8 cellular contexts compared by ENCODE assay signal in the genomic region with DNA sequence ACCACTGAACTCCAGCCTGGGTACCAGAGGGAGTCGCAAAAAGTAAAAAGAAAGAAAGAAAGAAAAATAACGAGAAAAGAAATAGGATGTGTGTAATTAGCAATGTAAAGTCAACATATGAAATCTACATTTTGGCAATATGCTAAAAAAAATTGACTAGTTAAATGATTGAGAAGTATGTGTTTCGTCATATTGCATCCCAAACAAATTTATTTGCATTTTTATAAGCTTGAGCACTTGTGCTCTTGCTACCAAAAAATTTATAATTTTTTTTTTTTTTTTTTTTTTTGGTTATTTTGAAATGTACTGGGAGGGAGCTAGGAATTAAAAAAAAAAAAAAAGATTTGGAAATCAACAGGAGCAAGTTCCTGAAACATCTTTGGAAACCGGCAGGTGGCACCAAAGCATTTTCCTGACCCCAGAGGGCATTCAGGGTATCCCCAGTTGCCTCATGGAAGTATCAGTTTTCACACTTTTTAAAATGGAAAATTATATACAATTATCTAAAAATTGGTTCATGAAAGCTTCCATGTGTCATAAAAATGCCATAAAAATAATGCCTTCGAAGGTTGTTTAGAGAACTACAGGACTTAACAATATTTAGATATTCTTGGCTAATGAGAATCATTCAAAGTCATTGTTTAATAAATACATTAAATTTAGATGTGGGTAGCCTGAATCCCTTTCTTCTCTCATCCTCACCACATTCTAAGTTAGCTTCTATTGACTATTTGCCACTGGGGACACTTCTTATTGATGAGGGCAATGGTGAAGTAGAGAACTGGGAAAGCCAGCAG. TPM values are rescaled to one million over a fixed set of nuclear protein-coding genes. Genes with fewer than 3 reads are reported as not detected.
DNase-seq lines count a peak whose midpoint lies in the region; ATAC-seq and TF ChIP-seq lines count a peak whose summit lies in the region.

No MANE protein-coding gene starts in this region.

- H3K9me3 Mint-ChIP-seq in H9: no peaks in the 10 kb centered on the region
- H3K9me3 Mint-ChIP-seq in chondrocyte (ENCODE audit: low read depth): peaks cover 6% of the 10 kb centered on the region

- H3K4me1 ChIP-seq in H9 (ENCODE audit: insufficient read depth, low read length) (no peaks in the 10 kb centered on the region), right lobe of liver (no peaks in the 10 kb centered on the region)

- H3K4me3 Mint-ChIP-seq in H9 (no peak overlapping the region), chondrocyte (ENCODE audit: unreplicated experiment) (no peak overlapping the region)

- no peak overlapping the region for H2BK12ac ChIP-seq in H9 (ENCODE audit: insufficient read length, low read depth, low read length)

- no peak overlapping the region for H3K27ac Mint-ChIP-seq in H9
- H3K27ac Mint-ChIP-seq in chondrocyte (ENCODE audit: unreplicated experiment): no peak overlapping the region

- no peak overlapping the region for H3K27ac ChIP-seq in H9 (ENCODE audit: insufficient read length, low read depth, low read length)
- H3K27ac ChIP-seq in right lobe of liver: no peak overlapping the region

- no peak overlapping the region for H4K8ac ChIP-seq in H9 (replicated peaks; ENCODE audit: insufficient read length, low read depth, low read length)

- no peaks in the 10 kb centered on the region for H3K79me2 ChIP-seq in H9 (ENCODE audit: insufficient read depth, low read length)

- H2BK20ac ChIP-seq in H9 (ENCODE audit: low read depth, low read length, poor library complexity, severe bottlenecking): no peak overlapping the region

- no peak overlapping the region for H3K4me3 ChIP-seq in right lobe of liver

- no peak overlapping the region for H4K5ac ChIP-seq in H9 (ENCODE audit: insufficient read length, low read depth, low read length)

- WGBS in H9 (ENCODE audit: extremely low coverage, insufficient read length, low lambda C conversion rate): no CpG with 5 or more reads among the region's 5 CpGs
- WGBS in right lobe of liver (ENCODE audit: insufficient coverage, low coverage, low lambda C conversion rate, missing lambda C conversion rate): 7% methylated on average over 5 of the region's 5 CpGs

- no peak overlapping the region for H4K91ac ChIP-seq in H9 (ENCODE audit: insufficient read length, low read depth, low read length)

- H3K23me2 ChIP-seq in H9 (ENCODE audit: insufficient read length, low read depth, low read length, poor library complexity, severe bottlenecking): no peaks in the 10 kb centered on the region

- H3K4me2 ChIP-seq in H9 (ENCODE audit: insufficient read depth, insufficient read length, low read length): no peak overlapping the region

- no peak for TF ChIP-seq POLR2A in right lobe of liver (IDR thresholded peaks at IDR 0.05)

- H2BK15ac ChIP-seq in H9 (ENCODE audit: low read depth, low read length): no peak overlapping the region

- H3K18ac ChIP-seq in H9 (ENCODE audit: insufficient read length, low read depth, low read length): no peak overlapping the region

- H3K27me3 ChIP-seq in H9 (ENCODE audit: insufficient read depth, low read length) (no peaks in the 10 kb centered on the region), right lobe of liver (no peaks in the 10 kb centered on the region)

- H3K27me3 Mint-ChIP-seq in H9 (ENCODE audit: low read depth): peaks cover 3% of the 10 kb centered on the region
- peaks cover 27% of the 10 kb centered on the region for H3K27me3 Mint-ChIP-seq in chondrocyte (ENCODE audit: low read depth)

- intact Hi-C loops in right lobe of liver (cut with DNase I): no loop called here

- H3K36me3 Mint-ChIP-seq in H9 (ENCODE audit: insufficient read depth in 1 of 3, low read depth in 3 of 3): no peaks in the 10 kb centered on the region
- no peaks in the 10 kb centered on the region for H3K36me3 Mint-ChIP-seq in chondrocyte (ENCODE audit: low read depth)

- H3K56ac ChIP-seq in H9 (ENCODE audit: insufficient read length, low read depth, low read length): no peak overlapping the region

- TF ChIP-seq CTCF in H9 (conservative IDR thresholded peaks at IDR 0.05) (peak; percentile 83), chondrocyte (IDR thresholded peaks at IDR 0.05) (peak; percentile 82), right lobe of liver (IDR thresholded peaks at IDR 0.05) (peak; percentile 49 to 61 (median 57))

- ATAC-seq in right lobe of liver (peak; percentile 22 to 33 (median 30)), GM21529 (IDR thresholded peaks at IDR 0.05; ENCODE audit: unreplicated experiment) (no peak), HG03175 (IDR thresholded peaks at IDR 0.05; ENCODE audit: unreplicated experiment) (no peak), HG03442 (IDR thresholded peaks at IDR 0.05; ENCODE audit: unreplicated experiment) (no peak)

- no peaks in the 10 kb centered on the region for H4K20me1 ChIP-seq in H9 (ENCODE audit: control insufficient read depth, insufficient read depth, insufficient read length)

- H2BK120ac ChIP-seq in H9 (ENCODE audit: low read depth, low read length, poor library complexity, severe bottlenecking): no peak overlapping the region

- H2AK5ac ChIP-seq in H9 (ENCODE audit: insufficient read length, low read length): no peak overlapping the region

- no peak overlapping the region for H2BK5ac ChIP-seq in H9 (ENCODE audit: insufficient read length, low read length)

- H3K4me1 Mint-ChIP-seq in H9 (peaks cover 7 to 8% of the 10 kb centered on the region in 2 experiments; a peak in 3 of 4 replicates), chondrocyte (ENCODE audit: low read depth) (peaks cover 4% of the 10 kb centered on the region)

- H3K9ac ChIP-seq in H9 (ENCODE audit: extremely low read depth, insufficient read length, low read length): no peak overlapping the region

- H3K23ac ChIP-seq in H9 (ENCODE audit: insufficient read length, low read depth, low read length): no peak overlapping the region

- H3K9me3 ChIP-seq in H9 (ENCODE audit: control insufficient read depth, low read depth, low read length) (no peaks in the 10 kb centered on the region), right lobe of liver (no peaks in the 10 kb centered on the region)

- no peak overlapping the region for H3K14ac ChIP-seq in H9 (ENCODE audit: insufficient read depth, low read length)

- DNase-seq in COLO829 (ENCODE audit: low spot score) (peak; percentile 72), H9 (peak; percentile 69), NCI-H82 treated with DMSO at 0.1 percent for 48 hours (lab: John Stamatoyannopoulos, UW; ENCODE audit: unreplicated experiment) (peak; percentile 8), chondrocyte (ENCODE audit: low spot score) (no peak), right lobe of liver (peak in 2 of 3 donors; percentile 46 to 56)

- H3K79me1 ChIP-seq in H9 (ENCODE audit: insufficient read depth, low read depth, low read length, poor library complexity, severe bottlenecking): no peaks in the 10 kb centered on the region

- H3T11ph ChIP-seq in H9 (ENCODE audit: low read length): no peak overlapping the region

- H3K4ac ChIP-seq in H9 (ENCODE audit: low read depth, low read length): no peak overlapping the region

- no peaks in the 10 kb centered on the region for H3K36me3 ChIP-seq in right lobe of liver

- H2AFZ ChIP-seq in H9 (ENCODE audit: low read length): no peak overlapping the region

RNA-seq across cellular contexts. Expression of a gene that starts 4.8 kb away (rescaled TPM):
- total RNA-seq in H9 (2021): 84.8 and 88.2 TPM in 2 replicates
- 21.5 to 41.3 TPM (median 23.2 TPM) in 3 replicates for total RNA-seq in chondrocyte
- total RNA-seq in right lobe of liver: 10 to 100 TPM in 5 of 6 experiments, 1 to 10 TPM in 1; 7.0 to 14.1 (median 12.4) TPM

Comparison
In these comparisons a context has a peak if more than half of its experiments do, and no peak if none do; other contexts are left out.
1. ATAC-seq: peak in right lobe of liver (4 of 4); none in GM21529 (single experiment), HG03175 (single experiment) and HG03442 (single experiment).
2. Peak in every context shown above with its lines, with median percentiles within 50 percentile points of each other: CTCF ChIP-seq.